Comparison of ENCODE assay signal across 8 cellular contexts in genomic region chr16:30651124-30652004, GRCh38. TPM values are rescaled to one million over a fixed set of nuclear protein-coding genes. Genes with fewer than 3 reads are reported as not detected.
DNase-seq lines count a peak whose midpoint lies in the region; ATAC-seq, FAIRE-seq and TF ChIP-seq lines count a peak whose summit lies in the region.

No MANE protein-coding gene starts in this region.

- H3K4me1 ChIP-seq in H1 (replicated peaks in 1 of 4; ENCODE audit: control insufficient read depth in 3 of 4, insufficient read depth in 4 of 4, low read length in 3 of 4) (peaks cover 0 to 7% (median 0%) of the 10 kb centered on the region in 4 experiments; a peak in 3 of 7 replicates), mesodermal cell (ENCODE audit: control insufficient read depth, insufficient read depth, low read length, poor library complexity, severe bottlenecking) (no peaks in the 10 kb centered on the region)

- peak overlapping the region; percentile 66 for H3K56ac ChIP-seq in H1 (replicated peaks; ENCODE audit: insufficient read length, low read depth, low read length)

- peak overlapping the region; percentile 45 to 70 (median 68) for H3K9ac ChIP-seq in H1 (replicated peaks in 1 of 4; ENCODE audit: extremely low read depth in 1 of 4, low read depth in 3 of 4, low read length in 3 of 4)

- H3K27me3 ChIP-seq in H1 (replicated peaks in 1 of 4; ENCODE audit: control insufficient read depth in 3 of 4, extremely low read depth in 1 of 4, insufficient read depth in 3 of 4, low read length in 3 of 4): peaks cover 0 to 13% (median 11%) of the 10 kb centered on the region in 4 experiments; a peak in 6 of 7 replicates

- H3K18ac ChIP-seq in H1 (ENCODE audit: extremely low read depth, low read length): peak overlapping the region; percentile 60

- peak in 1 of 2 experiments; percentile 45; a peak in 2 of 4 replicates for TF ChIP-seq RAD21 in H1 (IDR thresholded peaks at IDR 0.05 in 1 of 2, conservative IDR thresholded peaks at IDR 0.05 in 1 of 2; ENCODE audit: low read depth in 2 of 2, low read length in 2 of 2)

- H3K36me3 ChIP-seq in H1 (ENCODE audit: control insufficient read depth in 2 of 4, insufficient read depth in 4 of 4, low read length in 3 of 4) (no peaks in the 10 kb centered on the region; a peak in 1 of 8 replicates), mesodermal cell (ENCODE audit: control insufficient read depth, insufficient read depth, low read length) (peaks cover 37% of the 10 kb centered on the region)

- peak overlapping the region; percentile 34 for H4K5ac ChIP-seq in H1 (ENCODE audit: insufficient read length, low read depth, low read length)

- H2BK15ac ChIP-seq in H1 (ENCODE audit: low read length): no peak overlapping the region

- no peak for TF ChIP-seq EP300 in H1 (IDR thresholded peaks at IDR 0.05; ENCODE audit: borderline replicate concordance in 1 of 2, low read depth in 2 of 2, low read length in 2 of 2)

- H2BK12ac ChIP-seq in H1 (ENCODE audit: low read depth, low read length): no peak overlapping the region

- H2AFZ ChIP-seq in H1 (ENCODE audit: low read length): peak overlapping the region; percentile 31; the same call in 1 of the 2 replicates

- H2BK20ac ChIP-seq in H1 (ENCODE audit: low read length): no peak overlapping the region

- H3K27ac ChIP-seq in H1 (ENCODE audit: low read depth, low read length) (peak overlapping the region; percentile 32; the same call in 1 of the 2 replicates), mesodermal cell (ENCODE audit: low read depth, low read length, severe bottlenecking) (peak overlapping the region; percentile 72)

- peaks cover 2% of the 10 kb centered on the region; the same call in 1 of the 2 replicates for H3K23me2 ChIP-seq in H1 (ENCODE audit: low read depth, low read length)

- H3K4ac ChIP-seq in H1 (replicated peaks; ENCODE audit: insufficient read length, low read depth, low read length): peak overlapping the region; percentile 63

- no peak for FAIRE-seq in H1 (lab: Jason Lieb, UNC)

- DNase-seq in AG08396 (ENCODE audit: low spot score) (peak; percentile 87), NCI-H82 (lab: John Stamatoyannopoulos, UW) (peak; percentile 78), H1 (ENCODE audit: low read depth in 1 of 2, low spot score in 2 of 2) (peak in 1 of 2 experiments; percentile 80)
- DNase-seq in activated CD8-positive, alpha-beta memory T cell treated with anti-CD3 and anti-CD28 coated beads for 24 hours: peak; percentile 90
- DNase-seq in stimulated activated CD8-positive, alpha-beta memory T cell treated with anti-CD3 and anti-CD28 coated beads, Interleukin-2, amount 100 ng/mL, for 48 hours (ENCODE audit: low read depth in 2 of 2): peak; percentile 68 to 75

- H3K23ac ChIP-seq in H1 (ENCODE audit: insufficient read length): no peak overlapping the region

- TF ChIP-seq POLR2A in H1 (IDR thresholded peaks at IDR 0.05; ENCODE audit: control extremely low read depth in 1 of 2, low read depth in 2 of 2, low read length in 2 of 2): peak in 1 of 2 experiments; percentile 54; a peak in 1 of 3 replicates

- peaks cover 0 to 5% of the 10 kb centered on the region in 2 experiments for H4K20me1 ChIP-seq in H1 (replicated peaks in 1 of 2; ENCODE audit: control insufficient read depth in 1 of 2, insufficient read depth in 2 of 2, low read length in 2 of 2)

- no peak overlapping the region for H2AK5ac ChIP-seq in H1 (ENCODE audit: low read depth, low read length)

- ATAC-seq in GM18858 (IDR thresholded peaks at IDR 0.05; ENCODE audit: unreplicated experiment) (peak; percentile 27), HG03139 (IDR thresholded peaks at IDR 0.05; ENCODE audit: unreplicated experiment) (peak; percentile 42)

- peak overlapping the region; percentile 56 to 85 for H3K4me2 ChIP-seq in H1 (ENCODE audit: insufficient read depth in 1 of 2, low read depth in 2 of 2, low read length in 2 of 2)

- POLR2A ChIA-PET in H1 (lab: Charles Lee; ENCODE audit: partially characterized antibody): interaction anchor here (0.8 to 2.1 kb wide), 4 partner anchors 15 to 97 kb away, joined by 4 to 7 read pairs (median 5); partner anchors contain the start of genes PHKG2 and ZNF764

- H3K79me2 ChIP-seq in H1 (ENCODE audit: control insufficient read depth in 1 of 2, insufficient read depth in 2 of 2, low read length in 2 of 2): no peaks in the 10 kb centered on the region

- peak; percentile 45 to 76 (median 62) for TF ChIP-seq CTCF in H1 (IDR thresholded peaks at IDR 0.05; ENCODE audit: control extremely low read depth in 1 of 3, insufficient read depth in 1 of 3, low read depth in 1 of 3, low read length in 3 of 3)

- peak overlapping the region; percentile 52 for H4K91ac ChIP-seq in H1 (replicated peaks; ENCODE audit: insufficient read length, low read length)

- 0 out of 2 replicates have a peak overlapping the region, but pooled peaks have one; percentile 44 for H2BK5ac ChIP-seq in H1 (ENCODE audit: low read depth, low read length)

- 0 out of 2 replicates have a peak, but pooled peaks cover 2% of the 10 kb centered on the region for H3K79me1 ChIP-seq in H1 (ENCODE audit: low read depth, low read length)

- H2BK120ac ChIP-seq in H1 (replicated peaks; ENCODE audit: low read depth, low read length): peak overlapping the region; percentile 51

- WGBS in H1 (ENCODE audit: extremely low coverage in 1 of 2, insufficient coverage in 1 of 2, insufficient read length in 1 of 2, insufficient replicate concordance in 2 of 2, low coverage in 1 of 2, low lambda C conversion rate in 2 of 2, missing lambda C conversion rate in 1 of 2), 2 experiments: 6% methylated on average over 34 of the region's 71 CpGs; no CpG with 5 or more reads in 1 of the 2 experiments
- 0 to 5% methylated on average over 45 to 60 of the region's 71 CpGs for WGBS in mesodermal cell (ENCODE audit: insufficient coverage in 2 of 2), 2 experiments

- H4K8ac ChIP-seq in H1 (ENCODE audit: extremely low read depth, insufficient read depth, low read length): peak overlapping the region; percentile 93; the same call in 1 of the 2 replicates

- CTCF ChIA-PET in H1 (lab: Charles Lee; ENCODE audit: partially characterized antibody): interaction anchor here (0.6 to 8.2 kb wide), 10 partner anchors 10 to 202 kb away, joined by 3 to 48 read pairs (median 3); partner anchors contain the start of gene ZNF689

- H3K4me3 ChIP-seq in H1 (ENCODE audit: extremely low read depth in 1 of 4, insufficient read depth in 2 of 4, low read depth in 3 of 4, low read length in 4 of 4): peak overlapping the region; percentile 63 to 78 (median 70)
- peak overlapping the region; percentile 84 for H3K4me3 ChIP-seq in mesodermal cell (ENCODE audit: extremely low read depth, insufficient read depth, low read length, poor library complexity, severe bottlenecking)

- H3K14ac ChIP-seq in H1 (ENCODE audit: insufficient read length): no peak overlapping the region

- no peaks in the 10 kb centered on the region for H3K9me3 ChIP-seq in H1 (ENCODE audit: insufficient read depth in 2 of 2, low read depth in 1 of 2, low read length in 1 of 2)
- no peaks in the 10 kb centered on the region for H3K9me3 ChIP-seq in mesodermal cell (ENCODE audit: control insufficient read depth, low read length)

RNA-seq across cellular contexts. Expression of gene PRR14, which starts 0.6 kb away (rescaled TPM):
- total RNA-seq in H1 (2021; fragmentation: NEBNext Ultra II Directional; extraction: Animal tissue kit (Norgen Biotek cat#: 25700)): 16.1 and 18.9 TPM in 2 replicates
- 3.6 and 8.7 TPM in 2 replicates for polyA plus RNA-seq in H1 (2011; rRNA removed)
- polyA plus RNA-seq in H1 (2011; cell fraction: cytosol; rRNA removed): 2.8 TPM
- polyA plus RNA-seq in H1 (2011; cell fraction: nucleus; rRNA removed): 13.6 TPM
- polyA plus RNA-seq in H1 (2012, experiment 1 of 2): 10.6 to 13.7 TPM (median 12.0 TPM) in 4 replicates
- 11.9 TPM for polyA plus RNA-seq in H1 (2012, experiment 2 of 2)
- 17.6 TPM for polyA plus RNA-seq in H1 (2013, experiment 1 of 2)
- 17.2 TPM for polyA plus RNA-seq in H1 (2013, experiment 2 of 2)
- 1.1 and 2.8 TPM in 2 replicates for polyA minus RNA-seq in H1 (2011; rRNA and poly(A)+ RNA removed)
- polyA minus RNA-seq in H1 (2011; cell fraction: cytosol; rRNA and poly(A)+ RNA removed): 5.3 TPM
- polyA minus RNA-seq in H1 (2011; cell fraction: nucleus; rRNA and poly(A)+ RNA removed): 10.0 TPM
- polyA plus RNA-seq in mesodermal cell (2013, experiment 1 of 2): 29.2 TPM
- 21.9 TPM for polyA plus RNA-seq in mesodermal cell (2013, experiment 2 of 2)

RNA-seq across cellular contexts. Expression of gene FBRS, which starts 6.9 kb away (rescaled TPM):
- total RNA-seq in H1 (2021; fragmentation: NEBNext Ultra II Directional; extraction: Animal tissue kit (Norgen Biotek cat#: 25700)): 12.9 and 13.9 TPM in 2 replicates
- 2.4 and 3.8 TPM in 2 replicates for polyA plus RNA-seq in H1 (2011; rRNA removed)
- polyA plus RNA-seq in H1 (2011; cell fraction: cytosol; rRNA removed): 2.2 TPM
- 20.7 TPM for polyA plus RNA-seq in H1 (2011; cell fraction: nucleus; rRNA removed)
- 7.4 to 11.7 TPM (median 9.5 TPM) in 4 replicates for polyA plus RNA-seq in H1 (2012, experiment 1 of 2)
- 6.9 TPM for polyA plus RNA-seq in H1 (2012, experiment 2 of 2)
- polyA plus RNA-seq in H1 (2013, experiment 1 of 2): 9.1 TPM
- 8.2 TPM for polyA plus RNA-seq in H1 (2013, experiment 2 of 2)
- 2.0 and 3.6 TPM in 2 replicates for polyA minus RNA-seq in H1 (2011; rRNA and poly(A)+ RNA removed)
- 4.8 TPM for polyA minus RNA-seq in H1 (2011; cell fraction: cytosol; rRNA and poly(A)+ RNA removed)
- 11.5 TPM for polyA minus RNA-seq in H1 (2011; cell fraction: nucleus; rRNA and poly(A)+ RNA removed)
- 45.6 TPM for polyA plus RNA-seq in mesodermal cell (2013, experiment 1 of 2)
- polyA plus RNA-seq in mesodermal cell (2013, experiment 2 of 2): 37.9 TPM

RNA-seq across cellular contexts. Expression of gene ZNF689, which starts 41.2 kb away (rescaled TPM):
- 14.2 and 14.3 TPM in 2 replicates for total RNA-seq in H1 (2021; fragmentation: NEBNext Ultra II Directional; extraction: Animal tissue kit (Norgen Biotek cat#: 25700))
- 15.3 and 19.0 TPM in 2 replicates for polyA plus RNA-seq in H1 (2011; rRNA removed)
- 12.5 TPM for polyA plus RNA-seq in H1 (2011; cell fraction: cytosol; rRNA removed)
- 10.7 TPM for polyA plus RNA-seq in H1 (2011; cell fraction: nucleus; rRNA removed)
- polyA plus RNA-seq in H1 (2012, experiment 1 of 2): 9.2 to 11.6 TPM (median 11.0 TPM) in 4 replicates
- 15.1 TPM for polyA plus RNA-seq in H1 (2012, experiment 2 of 2)
- 9.9 TPM for polyA plus RNA-seq in H1 (2013, experiment 1 of 2)
- polyA plus RNA-seq in H1 (2013, experiment 2 of 2): 9.7 TPM
- polyA minus RNA-seq in H1 (2011; rRNA and poly(A)+ RNA removed): 14.8 and 15.0 TPM in 2 replicates
- 24.1 TPM for polyA minus RNA-seq in H1 (2011; cell fraction: cytosol; rRNA and poly(A)+ RNA removed)
- 9.4 TPM for polyA minus RNA-seq in H1 (2011; cell fraction: nucleus; rRNA and poly(A)+ RNA removed)
- 10.2 TPM for polyA plus RNA-seq in mesodermal cell (2013, experiment 1 of 2)
- polyA plus RNA-seq in mesodermal cell (2013, experiment 2 of 2): 10.5 TPM

RNA-seq across cellular contexts. Expression of gene SRCAP, which starts 47.6 kb away (rescaled TPM):
- total RNA-seq in H1 (2021; fragmentation: NEBNext Ultra II Directional; extraction: Animal tissue kit (Norgen Biotek cat#: 25700)): 54.3 and 58.7 TPM in 2 replicates
- polyA plus RNA-seq in H1 (2011; rRNA removed): 5.5 and 9.5 TPM in 2 replicates
- 2.4 TPM for polyA plus RNA-seq in H1 (2011; cell fraction: cytosol; rRNA removed)
- polyA plus RNA-seq in H1 (2011; cell fraction: nucleus; rRNA removed): 16.9 TPM
- 12.7 to 20.6 TPM (median 16.9 TPM) in 4 replicates for polyA plus RNA-seq in H1 (2012, experiment 1 of 2)
- polyA plus RNA-seq in H1 (2012, experiment 2 of 2): 8.1 TPM
- polyA plus RNA-seq in H1 (2013, experiment 1 of 2): 18.2 TPM
- polyA plus RNA-seq in H1 (2013, experiment 2 of 2): 16.0 TPM
- 11.7 and 17.0 TPM in 2 replicates for polyA minus RNA-seq in H1 (2011; rRNA and poly(A)+ RNA removed)
- 19.4 TPM for polyA minus RNA-seq in H1 (2011; cell fraction: cytosol; rRNA and poly(A)+ RNA removed)
- 27.4 TPM for polyA minus RNA-seq in H1 (2011; cell fraction: nucleus; rRNA and poly(A)+ RNA removed)
- 24.7 TPM for polyA plus RNA-seq in mesodermal cell (2013, experiment 1 of 2)
- polyA plus RNA-seq in mesodermal cell (2013, experiment 2 of 2): 17.1 TPM
